ENCODE assay signal across 11 cellular contexts in genomic region chr1:16009678-16010077, GRCh38. TPM values are rescaled to one million over a fixed set of nuclear protein-coding genes. Genes with fewer than 3 reads are reported as not detected.
"Had no signal": no experiment of that assay in that cellular context is flagged by ENCODE, and none has a peak within 500 bp of the region (broad histone marks: within the 10 kb centered on the region; RNA-seq: fewer than 3 reads in every experiment).

No MANE protein-coding gene starts in this region.

- H3K27ac ChIP-seq: coronary artery, heart left ventricle, prostate gland, tibial nerve had no signal

- H3K9me3 ChIP-seq: heart left ventricle, prostate gland, tibial nerve had no signal

- H3K27me3 ChIP-seq: tibial nerve had no signal

- H3K36me3 ChIP-seq: heart left ventricle, prostate gland, tibial nerve had no signal

- H3K4me3 ChIP-seq: coronary artery, heart left ventricle, prostate gland, tibial nerve had no signal

RNA-seq across cellular contexts. Expression of gene SRARP, which starts 5.6 kb away (rescaled TPM):
- total RNA-seq: activated B cell treated with CpG ODN at 0.5 μM for 24 hours; activated CD4-positive, alpha-beta T cell treated with anti-CD3 and anti-CD28 coated beads, Interleukin-2, amount 10 ng/mL, durations not matched to agents 24 days and 14 days; activated T-helper 1 cell treated with anti-CD3 and anti-CD28 coated beads, Interleukin-12 subunit alpha, Interleukin-12 subunit beta, Interleukin-2, Interleukin-4 antibody, amounts not matched to agents 30 ng/mL and 10 ng/mL and 1 ng/mL, durations not matched to agents 14 hours and 24 hours and 36 hours; cardiac septum; mucosa of gallbladder; natural killer cell; subcutaneous adipose tissue had no signal

RNA-seq across cellular contexts. Expression of gene HSPB7, which starts 8.2 kb away (rescaled TPM):
- total RNA-seq: activated B cell treated with CpG ODN at 0.5 μM for 24 hours; activated CD4-positive, alpha-beta T cell treated with anti-CD3 and anti-CD28 coated beads, Interleukin-2, amount 10 ng/mL, durations not matched to agents 24 days and 14 days; activated T-helper 1 cell treated with anti-CD3 and anti-CD28 coated beads, Interleukin-12 subunit alpha, Interleukin-12 subunit beta, Interleukin-2, Interleukin-4 antibody, amounts not matched to agents 30 ng/mL and 10 ng/mL and 1 ng/mL, durations not matched to agents 14 hours and 24 hours and 36 hours; natural killer cell had no signal

RNA-seq across cellular contexts. Expression of gene CLCNKA, which starts 12.2 kb away (rescaled TPM):
- total RNA-seq: activated CD4-positive, alpha-beta T cell treated with anti-CD3 and anti-CD28 coated beads, Interleukin-2, amount 10 ng/mL, durations not matched to agents 24 days and 14 days; activated T-helper 1 cell treated with anti-CD3 and anti-CD28 coated beads, Interleukin-12 subunit alpha, Interleukin-12 subunit beta, Interleukin-2, Interleukin-4 antibody, amounts not matched to agents 30 ng/mL and 10 ng/mL and 1 ng/mL, durations not matched to agents 14 hours and 24 hours and 36 hours; tibial nerve had no signal

RNA-seq across cellular contexts. Expression of gene CLCNKB, which starts 33.9 kb away (rescaled TPM):
- total RNA-seq: activated B cell treated with CpG ODN at 0.5 μM for 24 hours; activated CD4-positive, alpha-beta T cell treated with anti-CD3 and anti-CD28 coated beads, Interleukin-2, amount 10 ng/mL, durations not matched to agents 24 days and 14 days; activated T-helper 1 cell treated with anti-CD3 and anti-CD28 coated beads, Interleukin-12 subunit alpha, Interleukin-12 subunit beta, Interleukin-2, Interleukin-4 antibody, amounts not matched to agents 30 ng/mL and 10 ng/mL and 1 ng/mL, durations not matched to agents 14 hours and 24 hours and 36 hours; natural killer cell had no signal
